Comparison of ENCODE assay signal across 9 cellular contexts in genomic region chr15:82679626-82680199, GRCh38. TPM values are rescaled to one million over a fixed set of nuclear protein-coding genes. Genes with fewer than 3 reads are reported as not detected.
DNase-seq lines count a peak whose midpoint lies in the region; ATAC-seq and TF ChIP-seq lines count a peak whose summit lies in the region.
"Had no signal": no experiment of that assay in that cellular context is flagged by ENCODE, and none has a peak within 500 bp of the region (broad histone marks: within the 10 kb centered on the region; RNA-seq: fewer than 3 reads in every experiment).

No MANE protein-coding gene starts in this region.

- no peaks in the 10 kb centered on the region for H3K36me3 ChIP-seq in CD4-positive, CD25-positive, alpha-beta regulatory T cell (ENCODE audit: control insufficient read depth, insufficient read depth, low read length)
- H3K36me3 ChIP-seq in MM.1S (replicated peaks; ENCODE audit: insufficient read depth, low read length) (no peaks in the 10 kb centered on the region), duodenal mucosa (ENCODE audit: control insufficient read depth in 1 of 2, insufficient read depth in 2 of 2, low read length in 2 of 2) (no peaks in the 10 kb centered on the region), heart left ventricle (no peaks in the 10 kb centered on the region)

- H3K27me3 Mint-ChIP-seq in CD4-positive, CD25-positive, alpha-beta regulatory T cell, result peaks cover 30% of the 10 kb centered on the region
- H3K27me3 Mint-ChIP-seq in neural crest cell (ENCODE audit: low read depth), result peaks cover 92% of the 10 kb centered on the region

- H3K4me3 ChIP-seq in CD4-positive, CD25-positive, alpha-beta regulatory T cell (ENCODE audit: low read depth, low read length), result no peak overlapping the region
- H3K4me3 ChIP-seq in MM.1S (ENCODE audit: low read length) (peak overlapping the region; percentile 64), duodenal mucosa (ENCODE audit: low read depth in 1 of 2, low read length in 2 of 2) (peak overlapping the region; percentile 24 to 61), heart left ventricle (peak overlapping the region in 1 of 12 donors; percentile 54)

- no peak for ATAC-seq in CD4-positive, CD25-positive, alpha-beta regulatory T cell (ENCODE audit: low read depth in 2 of 2)
- no peak for ATAC-seq in heart left ventricle

- no peaks in the 10 kb centered on the region for H3K36me3 Mint-ChIP-seq in CD4-positive, CD25-positive, alpha-beta regulatory T cell
- no peaks in the 10 kb centered on the region for H3K36me3 Mint-ChIP-seq in neural crest cell (ENCODE audit: low read depth)

- no peak overlapping the region for H3K27ac ChIP-seq in CD4-positive, CD25-positive, alpha-beta regulatory T cell (ENCODE audit: insufficient read depth, low read length, poor library complexity, severe bottlenecking)
- H3K27ac ChIP-seq in MM.1S (ENCODE audit: low read length) (no peak overlapping the region), duodenal mucosa (ENCODE audit: low read depth, low read length) (no peak overlapping the region), heart left ventricle (no peak overlapping the region)

- H3K4me1 Mint-ChIP-seq in CD4-positive, CD25-positive, alpha-beta regulatory T cell, result peaks cover 0 to 19% (median 7%) of the 10 kb centered on the region in 4 donors
- H3K4me1 Mint-ChIP-seq in neural crest cell, result peaks cover 6% of the 10 kb centered on the region

- H4K20me1 ChIP-seq in MM.1S (ENCODE audit: insufficient read depth, low read length), result no peaks in the 10 kb centered on the region

- no peaks in the 10 kb centered on the region for H3K9me3 Mint-ChIP-seq in CD4-positive, CD25-positive, alpha-beta regulatory T cell
- H3K9me3 Mint-ChIP-seq in neural crest cell, result no peaks in the 10 kb centered on the region

- TF ChIP-seq POLR2A in heart left ventricle (IDR thresholded peaks at IDR 0.05), result no peak

- H3K4me1 ChIP-seq in CD4-positive, CD25-positive, alpha-beta regulatory T cell (ENCODE audit: control insufficient read depth, insufficient read depth, low read length, poor library complexity, severe bottlenecking), result peaks cover 17% of the 10 kb centered on the region
- H3K4me1 ChIP-seq in MM.1S (ENCODE audit: low read length) (peaks cover 10% of the 10 kb centered on the region; the same call in 1 of the 2 replicates), duodenal mucosa (ENCODE audit: control insufficient read depth in 1 of 2, insufficient read depth in 2 of 2, low read length in 2 of 2) (peaks cover 0 to 8% of the 10 kb centered on the region in 2 donors), heart left ventricle (peaks cover 0 to 11% (median 0%) of the 10 kb centered on the region in 12 donors)

- H3K4me3 Mint-ChIP-seq in CD4-positive, CD25-positive, alpha-beta regulatory T cell, result peak overlapping the region; percentile 87 to 95 (median 92)
- H3K4me3 Mint-ChIP-seq in neural crest cell, result peak overlapping the region; percentile 85

- no peaks in the 10 kb centered on the region for H3K9me3 ChIP-seq in CD4-positive, CD25-positive, alpha-beta regulatory T cell (ENCODE audit: control insufficient read depth in 2 of 2, low read length in 2 of 2)
- H3K9me3 ChIP-seq in MM.1S (replicated peaks; ENCODE audit: insufficient read depth, low read length), result no peaks in the 10 kb centered on the region
- no peaks in the 10 kb centered on the region for H3K9me3 ChIP-seq in duodenal mucosa (ENCODE audit: control insufficient read depth in 1 of 2, low read length in 2 of 2)
- no peaks in the 10 kb centered on the region for H3K9me3 ChIP-seq in heart left ventricle

- peak overlapping the region; percentile 89 for H3K4me2 ChIP-seq in MM.1S (ENCODE audit: low read depth, low read length)

- H3K9ac ChIP-seq in MM.1S (ENCODE audit: low read length) (no peak overlapping the region), duodenal mucosa (ENCODE audit: low read depth in 1 of 2, low read length in 2 of 2) (no peak overlapping the region)

- DNase-seq in CD4-positive, CD25-positive, alpha-beta regulatory T cell, result no peak
- DNase-seq in MM.1S (no peak), neural crest cell (ENCODE audit: low read depth, low spot score) (peak; percentile 14), COLO829 (ENCODE audit: low spot score) (no peak), NCI-H524 treated with DMSO at 0.1 percent for 48 hours (lab: John Stamatoyannopoulos, UW) (no peak), AML-193 (lab: John Stamatoyannopoulos, UW) (no peak), heart left ventricle (no peak)
- DNase-seq: anterior cingulate cortex had no signal

- peak overlapping the region; percentile 91 for H2AFZ ChIP-seq in MM.1S (ENCODE audit: low read length)

- intact Hi-C loops in heart left ventricle (cut with DNase I), result no loop called here

- no peaks in the 10 kb centered on the region for H3K9me2 ChIP-seq in MM.1S (replicated peaks; ENCODE audit: insufficient read depth, low read length)

- H3F3A ChIP-seq in MM.1S (ENCODE audit: insufficient read depth, low read length), result peaks cover 3% of the 10 kb centered on the region; the same call in 1 of the 2 replicates

- no peaks in the 10 kb centered on the region for H3K79me2 ChIP-seq in MM.1S (ENCODE audit: low read length)

- TF ChIP-seq CTCF in MM.1S (IDR thresholded peaks at IDR 0.05; ENCODE audit: low read length) (no peak), neural crest cell (conservative IDR thresholded peaks at IDR 0.05) (no peak), heart left ventricle (IDR thresholded peaks at IDR 0.05) (no peak)

- peak overlapping the region in 2 of 3 donors; percentile 62 to 97 for H3K27ac Mint-ChIP-seq in CD4-positive, CD25-positive, alpha-beta regulatory T cell
- H3K27ac Mint-ChIP-seq in neural crest cell (ENCODE audit: unreplicated experiment), result no peak overlapping the region

- WGBS in heart left ventricle, 4 donors, result 26 to 28% (median 27%) methylated on average over 19 of the region's 19 CpGs

- no peaks in the 10 kb centered on the region for H3K27me3 ChIP-seq in CD4-positive, CD25-positive, alpha-beta regulatory T cell (ENCODE audit: control insufficient read depth, insufficient read depth, low read length)
- peaks cover 14% of the 10 kb centered on the region; the same call in 1 of the 2 replicates for H3K27me3 ChIP-seq in MM.1S (replicated peaks; ENCODE audit: insufficient read depth, low read length)
- H3K27me3 ChIP-seq in duodenal mucosa (ENCODE audit: control insufficient read depth in 1 of 2, insufficient read depth in 2 of 2, low read length in 2 of 2), result peaks cover 6 to 16% of the 10 kb centered on the region in 2 donors
- H3K27me3 ChIP-seq in heart left ventricle, result peaks cover 3 to 45% (median 20%) of the 10 kb centered on the region in 9 donors

RNA-seq across cellular contexts. Expression of gene AP3B2, which starts 30.0 kb away (rescaled TPM):
- total RNA-seq in CD4-positive, CD25-positive, alpha-beta regulatory T cell, result 0.12 TPM
- polyA plus RNA-seq in CD4-positive, CD25-positive, alpha-beta regulatory T cell, result under 1 TPM in 1 of 4 donors, not detected in 3; 0.23 TPM
- total RNA-seq in neural crest cell (17.4 and 20.0 TPM in 2 replicates), heart left ventricle (1 to 10 TPM in 1 of 9 donors, under 1 TPM in 5, not detected in 3; 0.22 to 5.2 (median 0.54) TPM)
- polyA plus RNA-seq in heart left ventricle, result under 1 TPM; 0.06 to 0.11 TPM

RNA-seq across cellular contexts. Expression of gene CPEB1, which starts 32.5 kb away (rescaled TPM):
- total RNA-seq in CD4-positive, CD25-positive, alpha-beta regulatory T cell, result not detected
- under 1 TPM in 3 of 4 donors, not detected in 1; 0.09 to 0.68 (median 0.60) TPM for polyA plus RNA-seq in CD4-positive, CD25-positive, alpha-beta regulatory T cell
- 0.72 and 0.84 TPM in 2 replicates for total RNA-seq in neural crest cell
- 1 to 10 TPM in 3 of 9 donors, under 1 TPM in 5, not detected in 1; 0.07 to 8.7 (median 0.77) TPM for total RNA-seq in heart left ventricle
- polyA plus RNA-seq in heart left ventricle, result under 1 TPM; 0.12 to 0.19 TPM
